ENCODE assay signal across 28 cellular contexts in genomic region chr1:45718289-45718688, GRCh38.
"Had no signal": no experiment of that assay in that cellular context is flagged by ENCODE, and none has a peak within 500 bp of the region (broad histone marks: within the 10 kb centered on the region; RNA-seq: fewer than 3 reads in every experiment).

No MANE protein-coding gene starts in this region.

- DNase-seq: activated CD4-positive, alpha-beta T cell treated with anti-CD3 and anti-CD28 coated beads for 36 hours; activated CD4-positive, alpha-beta T cell treated with anti-CD3 and anti-CD28 coated beads, Interleukin-2, amount 10 ng/mL, durations not matched to agents 7 days and 5 days; activated CD4-positive, alpha-beta T cell treated with anti-CD3 and anti-CD28 coated beads, Interleukin-2, amount 50 U/mL, for 48 hours; activated CD8-positive, alpha-beta T cell treated with anti-CD3 and anti-CD28 coated beads, Interleukin-2, amount 10 ng/mL, durations not matched to agents 7 days and 5 days; activated gamma-delta T cell; activated naive CD4-positive, alpha-beta T cell treated with Interleukin-2 at 50 U/mL for 16 hours; activated naive CD8-positive, alpha-beta T cell treated with anti-CD3 and anti-CD28 coated beads, Interleukin-2, amount 10 ng/mL, durations not matched to agents 7 days and 5 days; activated T-cell treated with anti-CD3 and anti-CD28 coated beads, Interleukin-2, amount 50 U/mL, for 24 hours; amygdala; Kasumi-1; MG63; NCI-H1048; NCI-H1436 treated with DMSO at 0.1 percent for 48 hours; NCI-H1694 treated with DMSO at 0.1 percent for 48 hours; NCI-H2029; NCI-H510A; NCI-H526; NCI-H748 treated with DMSO at 0.1 percent for 48 hours; NK-92 treated with Interleukin-12 subunit alpha and Interleukin-12 subunit beta, amount 100 ng/mL, for 24 hours; PC-3; Peyer's patch; RPMI8226; SHP77 treated with DMSO at 0.1 percent for 48 hours; SK-N-SH had no signal

- H3K4me2 ChIP-seq: SK-N-SH had no signal

- H3K27ac ChIP-seq: ascending aorta, cardiac muscle cell, Peyer's patch, SJSA1 had no signal

- H3K4me1 ChIP-seq: ascending aorta, Peyer's patch had no signal

- H3K36me3 ChIP-seq: MG63 had no signal

- H3K27me3 ChIP-seq: ascending aorta, cardiac muscle cell, MG63, Peyer's patch, SJSA1 had no signal

- H3K9me3 ChIP-seq: ascending aorta, MG63, Peyer's patch, SJSA1, SK-N-SH had no signal

- H3K4me3 ChIP-seq: ascending aorta, cardiac muscle cell, MG63, Peyer's patch, SJSA1 had no signal

- ATAC-seq: activated CD4-positive, alpha-beta T cell treated with anti-CD3 and anti-CD28 coated beads for 36 hours; activated CD4-positive, CD25-positive, alpha-beta regulatory T cell treated with anti-CD3 and anti-CD28 coated beads, Interleukin-2, amount 50 U/mL, for 24 hours; activated CD8-positive, alpha-beta T cell treated with anti-CD3 and anti-CD28 coated beads, Interleukin-2, amount 10 ng/mL, durations not matched to agents 7 days and 5 days; PC-3 had no signal
